Comparison of ENCODE assay signal across 21 cellular contexts in genomic region chr2:88641330-88641729, GRCh38.
"Had no signal": no experiment of that assay in that cellular context is flagged by ENCODE, and none has a peak within 500 bp of the region (broad histone marks: within the 10 kb centered on the region; RNA-seq: fewer than 3 reads in every experiment).

No MANE protein-coding gene starts in this region.

- H3K9me3 Mint-ChIP-seq: dendritic cell treated with granulocyte-macrophage colony-stimulating factor and Interleukin-4, amounts not matched to agents 40 ng/mL and 50 ng/mL, for 4 days had no signal

- ATAC-seq: effector memory CD8-positive, alpha-beta T cell; gastrocnemius medialis; heart right ventricle; left lobe of liver; naive thymus-derived CD8-positive, alpha-beta T cell; pancreas had no signal

- H3K4me3 Mint-ChIP-seq: dendritic cell treated with granulocyte-macrophage colony-stimulating factor and Interleukin-4, amounts not matched to agents 40 ng/mL and 50 ng/mL, for 4 days; effector memory CD8-positive, alpha-beta T cell; naive thymus-derived CD8-positive, alpha-beta T cell; neural progenitor cell had no signal

- H3K9me3 ChIP-seq: esophagus muscularis mucosa, gastrocnemius medialis, pancreas, tibial artery, upper lobe of left lung, vagina had no signal

- H3K9ac ChIP-seq: neural progenitor cell had no signal

- H3K27me3 ChIP-seq: gastrocnemius medialis, heart right ventricle, neural progenitor cell, pancreas, upper lobe of left lung, vagina had no signal

- H3K27ac ChIP-seq: epithelial cell of prostate, esophagus muscularis mucosa, gastrocnemius medialis, heart right ventricle, neural progenitor cell, pancreas, tibial artery, upper lobe of left lung, vagina had no signal

- H3K4me2 ChIP-seq: neural progenitor cell had no signal

- H3K36me3 ChIP-seq: esophagus muscularis mucosa, gastrocnemius medialis, heart right ventricle, neural progenitor cell, pancreas, tibial artery, upper lobe of left lung, vagina had no signal

- DNase-seq: effector memory CD8-positive, alpha-beta T cell; gastrocnemius medialis; heart right ventricle; hypothalamus; islet precursor cell; mammary epithelial cell; naive thymus-derived CD8-positive, alpha-beta T cell; occipital lobe; small intestine; stimulated activated CD4-positive, alpha-beta T cell treated with anti-CD3 and anti-CD28 coated beads, Interleukin-12 subunit alpha, Interleukin-12 subunit beta, amount 100 ng/mL, for 4 hours; stimulated activated naive CD4-positive, alpha-beta T cell treated with Interleukin-2 at 50 U/mL for 16 hours; tibial artery had no signal

- H3K27me3 Mint-ChIP-seq: effector memory CD8-positive, alpha-beta T cell had no signal

- H3K4me3 ChIP-seq: esophagus muscularis mucosa, gastrocnemius medialis, heart right ventricle, neural progenitor cell, pancreas, tibial artery, upper lobe of left lung, vagina had no signal

- H3K4me1 ChIP-seq: esophagus muscularis mucosa, gastrocnemius medialis, heart right ventricle, tibial artery, upper lobe of left lung, vagina had no signal

- H3K4me1 Mint-ChIP-seq: neural progenitor cell had no signal

- H3K36me3 Mint-ChIP-seq: neural progenitor cell had no signal

- H3K27ac Mint-ChIP-seq: dendritic cell treated with granulocyte-macrophage colony-stimulating factor and Interleukin-4, amounts not matched to agents 40 ng/mL and 50 ng/mL, for 4 days; effector memory CD8-positive, alpha-beta T cell; neural progenitor cell; progenitor cell of endocrine pancreas had no signal
